16 cellular contexts compared by ENCODE assay signal in the genomic region with DNA sequence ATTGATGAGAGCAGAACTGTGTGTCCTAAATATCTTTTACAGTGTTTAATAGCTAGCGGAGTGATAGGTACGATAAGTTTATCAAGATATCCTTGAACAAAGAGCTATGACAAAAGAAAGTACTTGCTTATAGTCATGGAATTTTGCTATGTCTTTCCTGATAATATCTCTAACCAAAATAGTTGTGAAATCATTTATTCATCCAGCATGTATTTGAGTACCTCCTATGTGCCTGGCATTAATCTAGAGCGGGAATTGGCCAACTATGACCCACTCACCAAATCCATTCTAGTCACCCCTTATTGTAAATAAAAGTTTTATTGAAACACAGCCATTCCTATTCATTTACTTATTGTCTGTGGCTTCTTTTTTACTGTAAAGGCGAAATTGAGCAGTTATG. TPM values are rescaled to one million over a fixed set of nuclear protein-coding genes. Genes with fewer than 3 reads are reported as not detected.
DNase-seq lines count a peak whose midpoint lies in the region; ATAC-seq and TF ChIP-seq lines count a peak whose summit lies in the region.
"Had no signal": no experiment of that assay in that cellular context is flagged by ENCODE, and none has a peak within 500 bp of the region (broad histone marks: within the 10 kb centered on the region; RNA-seq: fewer than 3 reads in every experiment).

No MANE protein-coding gene starts in this region.

- no peak overlapping the region for H4K8ac ChIP-seq in mesenchymal stem cell (ENCODE audit: low read length)

- H3F3A ChIP-seq in PC-3 (ENCODE audit: low read length, unreplicated experiment): peaks cover 16% of the 10 kb centered on the region

- intact Hi-C loops in PC-3 (cut with micrococcal nuclease): loop anchor here (5.0 kb wide), 2 partner anchors 34 to 66 kb away; no protein-coding TSS in a partner anchor

- no peak overlapping the region for H2AFZ ChIP-seq in PC-3 (ENCODE audit: low read length)
- H2AFZ ChIP-seq in mesenchymal stem cell (ENCODE audit: low read depth, low read length): no peak overlapping the region

- 94% methylated on average over 2 of the region's 4 CpGs for WGBS in mesenchymal stem cell

- no peak overlapping the region for H2BK12ac ChIP-seq in mesenchymal stem cell (ENCODE audit: low read length in 2 of 2)

- peaks cover 13% of the 10 kb centered on the region for H3K79me1 ChIP-seq in mesenchymal stem cell (replicated peaks; ENCODE audit: low read length, poor library complexity, severe bottlenecking)

- peaks cover 43% of the 10 kb centered on the region for H3K79me2 ChIP-seq in PC-3 (ENCODE audit: low read length)

- ATAC-seq in PC-3 (peak; percentile 48), GM19463 (IDR thresholded peaks at IDR 0.05; ENCODE audit: unreplicated experiment) (no peak)
- ATAC-seq: naive thymus-derived CD8-positive, alpha-beta T cell; psoas muscle; T-helper 17 cell had no signal

- H2BK120ac ChIP-seq in mesenchymal stem cell (ENCODE audit: low read depth, low read length): no peak overlapping the region

- H3K36me3 ChIP-seq in PC-3 (ENCODE audit: low read depth, low read length) (no peaks in the 10 kb centered on the region), mesenchymal stem cell (ENCODE audit: control insufficient read depth in 1 of 2, insufficient read depth in 2 of 2, low read depth in 1 of 2, low read length in 2 of 2) (peaks cover 0 to 9% of the 10 kb centered on the region in 2 experiments)
- H3K36me3 ChIP-seq: thyroid gland had no signal

- no peaks in the 10 kb centered on the region for H3K27me3 ChIP-seq in PC-3 (ENCODE audit: low read length)
- no peaks in the 10 kb centered on the region for H3K27me3 ChIP-seq in mesenchymal stem cell (ENCODE audit: control insufficient read depth in 1 of 2, insufficient read depth in 1 of 2, low read length in 2 of 2)
- H3K27me3 ChIP-seq: thyroid gland had no signal

- H4K91ac ChIP-seq in mesenchymal stem cell (ENCODE audit: low read length): no peak overlapping the region

- peak overlapping the region; percentile 78 for H3K4me2 ChIP-seq in PC-3 (ENCODE audit: low read length)
- no peak overlapping the region for H3K4me2 ChIP-seq in mesenchymal stem cell (ENCODE audit: low read length, poor library complexity, severe bottlenecking)

- H3K14ac ChIP-seq in mesenchymal stem cell (ENCODE audit: low read length in 2 of 2): no peak overlapping the region

- H3K9me3 ChIP-seq in PC-3 (ENCODE audit: low read length) (no peaks in the 10 kb centered on the region), mesenchymal stem cell (ENCODE audit: control insufficient read depth, low read length) (no peaks in the 10 kb centered on the region)
- H3K9me3 ChIP-seq: psoas muscle, thyroid gland had no signal

- no peak overlapping the region for H2AK5ac ChIP-seq in mesenchymal stem cell (ENCODE audit: low read length, severe bottlenecking)

- peak overlapping the region; percentile 95 for H3K27ac ChIP-seq in PC-3 (ENCODE audit: low read length)
- H3K27ac ChIP-seq in mesenchymal stem cell (ENCODE audit: low read length, poor library complexity, severe bottlenecking): no peak overlapping the region
- H3K27ac ChIP-seq: psoas muscle, thyroid gland had no signal

- H3K18ac ChIP-seq in mesenchymal stem cell (ENCODE audit: low read depth in 1 of 2, low read length in 2 of 2): no peak overlapping the region

- H4K20me1 ChIP-seq in PC-3 (ENCODE audit: low read length): peaks cover 12% of the 10 kb centered on the region

- H3K4me1 ChIP-seq in PC-3 (ENCODE audit: insufficient read depth, low read length) (peaks cover 30% of the 10 kb centered on the region), mesenchymal stem cell (ENCODE audit: control insufficient read depth, insufficient read depth, low read depth, low read length) (no peaks in the 10 kb centered on the region)

- H3K9me2 ChIP-seq in PC-3 (replicated peaks; ENCODE audit: low read length): no peaks in the 10 kb centered on the region

- no peak overlapping the region for H3K4ac ChIP-seq in mesenchymal stem cell (ENCODE audit: low read depth in 1 of 2, low read length in 2 of 2)

- no peak overlapping the region for H3K23ac ChIP-seq in mesenchymal stem cell (ENCODE audit: low read length in 2 of 2)

- H3K4me3 ChIP-seq in PC-3 (ENCODE audit: low read length) (peak overlapping the region; percentile 45), mesenchymal stem cell (ENCODE audit: insufficient read depth in 1 of 2, low read depth in 1 of 2, low read length in 2 of 2) (no peak overlapping the region)
- H3K4me3 ChIP-seq: psoas muscle, thyroid gland had no signal

- peak overlapping the region; percentile 59 for H3K9ac ChIP-seq in PC-3 (ENCODE audit: low read length)
- H3K9ac ChIP-seq in mesenchymal stem cell (ENCODE audit: low read length): no peak overlapping the region

- H2BK15ac ChIP-seq in mesenchymal stem cell (ENCODE audit: low read depth, poor library complexity, severe bottlenecking): no peak overlapping the region

- POLR2A ChIA-PET in PC-3 (lab: Charles Lee; ENCODE audit: unreplicated experiment): no interaction called here

- no peak for TF ChIP-seq CTCF in PC-3 (conservative IDR thresholded peaks at IDR 0.05; ENCODE audit: low read depth, low read length)

- CTCF ChIA-PET in PC-3 (lab: Charles Lee): interaction anchor here (0.7 kb wide), 1 partner anchor 25 kb away, joined by 5 read pairs; no protein-coding TSS in a partner anchor

- DNase-seq in EL (peak; percentile 73), PC-3 (peak; percentile 83), dedifferentiated amniotic fluid mesenchymal stem cell (ENCODE audit: extremely low spot score) (peak; percentile 36), mesenchymal stem cell (peak; percentile 43), RKO (ENCODE audit: low spot score) (no peak), cerebellar cortex (ENCODE audit: low spot score) (no peak), Ammon's horn (ENCODE audit: low spot score) (no peak)
- DNase-seq: activated B cell treated with CpG ODN at 0.5 μM for 24 hours; head of caudate nucleus; naive thymus-derived CD8-positive, alpha-beta T cell; NCI-H146; psoas muscle; stimulated activated CD4-positive, alpha-beta T cell treated with anti-CD3 and anti-CD28 coated beads, Interleukin-12 subunit alpha, Interleukin-12 subunit beta, amount 100 ng/mL, for 4 hours; T-helper 17 cell; thyroid gland had no signal

- H2BK5ac ChIP-seq in mesenchymal stem cell (ENCODE audit: low read depth, low read length, poor library complexity, severe bottlenecking): no peak overlapping the region

- no TSS peak for BruUV-seq in PC-3 (replicated peaks; lab: Mats Ljungman, UMichigan)

RNA-seq across cellular contexts. Expression of a gene that starts 46.6 kb away (rescaled TPM):
- total RNA-seq in PC-3 (2014; rRNA removed): 50.2 and 96.6 TPM in 2 replicates
- 67.9 TPM for polyA plus RNA-seq in mesenchymal stem cell (2013, experiment 1 of 2)
- 71.5 TPM for polyA plus RNA-seq in mesenchymal stem cell (2013, experiment 2 of 2)

RNA-seq across cellular contexts. Expression of a gene that starts 46.7 kb away (rescaled TPM):
- total RNA-seq in PC-3 (2014; rRNA removed): 55.4 and 59.4 TPM in 2 replicates
- polyA plus RNA-seq in mesenchymal stem cell (2013, experiment 1 of 2): 41.7 TPM
- 41.9 TPM for polyA plus RNA-seq in mesenchymal stem cell (2013, experiment 2 of 2)

Comparison
In these comparisons a context has a peak if more than half of its experiments do, and no peak if none do; other contexts are left out.
1. DNase-seq: peak in EL (single experiment), PC-3 (single experiment), dedifferentiated amniotic fluid mesenchymal stem cell (single experiment) and mesenchymal stem cell (single experiment); none in RKO (single experiment), cerebellar cortex (single experiment) and Ammon's horn (single experiment).